In genomic region chr2:178804791-178805190, GRCh38 we compare ENCODE assay signal across 7 cellular contexts.
DNase-seq lines count a peak whose midpoint lies in the region; ATAC-seq and TF ChIP-seq lines count a peak whose summit lies in the region.

No MANE protein-coding gene starts in this region.

- DNase-seq in RWPE2 (ENCODE audit: low spot score): no peak
- peak; percentile 22 for DNase-seq in iPS DF 4.7 (ENCODE audit: extremely low read depth, low spot score)
- no peak for DNase-seq in NCI-H187 treated with DMSO at 0.1 percent for 48 hours (lab: John Stamatoyannopoulos, UW)
- no peak for DNase-seq in NCI-H1694 treated with DMSO at 0.1 percent for 48 hours (lab: John Stamatoyannopoulos, UW)

- no peaks in the 10 kb centered on the region for H3K36me3 ChIP-seq in RWPE2 (ENCODE audit: low read depth)

- no peaks in the 10 kb centered on the region for H3K27me3 ChIP-seq in RWPE2 (ENCODE audit: insufficient read depth, poor library complexity, severe bottlenecking)

- H3K4me1 ChIP-seq in RWPE2 (ENCODE audit: insufficient read depth, poor library complexity, severe bottlenecking): no peaks in the 10 kb centered on the region

- TF ChIP-seq CTCF in RWPE2 (IDR thresholded peaks at IDR 0.05; ENCODE audit: poor library complexity, severe bottlenecking): peak; percentile 57

- ATAC-seq in GM18498 (IDR thresholded peaks at IDR 0.05; ENCODE audit: unreplicated experiment) (peak; percentile 62), HG03025 (IDR thresholded peaks at IDR 0.05; ENCODE audit: low FRiP score, unreplicated experiment) (peak; percentile 86), RWPE2 (ENCODE audit: low read depth) (peak; percentile 38; the same call in 1 of the 3 replicates), HG02852 (IDR thresholded peaks at IDR 0.05; ENCODE audit: unreplicated experiment) (no peak)

- H3K9me3 ChIP-seq in RWPE2 (ENCODE audit: severe bottlenecking): no peaks in the 10 kb centered on the region

- no peak overlapping the region for H3K27ac ChIP-seq in RWPE2 (ENCODE audit: poor library complexity, severe bottlenecking)

- no peak overlapping the region for H3K4me3 ChIP-seq in RWPE2 (ENCODE audit: severe bottlenecking)
